ENCODE assay signal across 21 cellular contexts in the genomic region with DNA sequence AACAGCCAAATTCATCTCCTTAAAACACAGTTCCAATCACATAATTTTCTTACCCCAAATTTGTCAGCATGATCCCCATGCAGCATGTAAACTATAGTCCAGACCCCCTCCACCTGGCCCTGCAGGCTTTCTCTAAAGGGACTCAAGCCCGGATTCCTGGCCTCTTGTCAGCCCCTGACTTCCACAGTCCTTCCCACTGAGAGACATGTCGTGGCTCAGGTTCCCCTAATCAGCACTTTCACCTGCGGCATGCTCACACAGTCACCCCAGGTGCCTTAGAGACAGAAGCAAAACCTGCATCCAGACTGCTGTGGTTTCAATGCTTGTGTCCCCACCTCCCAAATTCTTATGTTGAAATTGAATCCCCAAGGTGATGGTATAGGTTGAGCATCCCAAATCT.
"Had no signal": no experiment of that assay in that cellular context is flagged by ENCODE, and none has a peak within 500 bp of the region (broad histone marks: within the 10 kb centered on the region; RNA-seq: fewer than 3 reads in every experiment).

No MANE protein-coding gene starts in this region.

- H3K4me1 ChIP-seq: ascending aorta, breast epithelium, esophagus squamous epithelium, psoas muscle, right lobe of liver, suprapubic skin, transverse colon, vagina had no signal

- H3K36me3 ChIP-seq: ascending aorta, breast epithelium, esophagus squamous epithelium, right lobe of liver, suprapubic skin, transverse colon, vagina had no signal

- H3K9me3 ChIP-seq: ascending aorta, breast epithelium, esophagus squamous epithelium, psoas muscle, right lobe of liver, transverse colon, vagina had no signal

- H3K4me1 Mint-ChIP-seq: activated naive CD4-positive, alpha-beta T cell treated with anti-CD3 and anti-CD28 coated beads, Interleukin-2, amount 50 U/mL, for 24 hours; mesothelial cell of epicardium had no signal

- H3K4me3 Mint-ChIP-seq: activated naive CD4-positive, alpha-beta T cell treated with anti-CD3 and anti-CD28 coated beads, Interleukin-2, amount 50 U/mL, for 24 hours; mesothelial cell of epicardium; natural killer cell treated with Interleukin-12 subunit alpha and Interleukin-12 subunit beta and Interleukin-15 and Interleukin-18, amount 100 ng/mL, for 72 hours; stimulated activated naive CD8-positive, alpha-beta T cell treated with anti-CD3 and anti-CD28 coated beads, Interleukin-15, Interleukin-2, amounts not matched to agents 100 ng/mL and 50 ng/mL, for 24 hours had no signal

- H3K27ac Mint-ChIP-seq: activated naive CD4-positive, alpha-beta T cell treated with anti-CD3 and anti-CD28 coated beads, Interleukin-2, amount 50 U/mL, for 24 hours; mesothelial cell of epicardium; natural killer cell treated with Interleukin-12 subunit alpha and Interleukin-12 subunit beta and Interleukin-15 and Interleukin-18, amount 100 ng/mL, for 72 hours; stimulated activated naive CD8-positive, alpha-beta T cell treated with anti-CD3 and anti-CD28 coated beads, Interleukin-15, Interleukin-2, amounts not matched to agents 100 ng/mL and 50 ng/mL, for 24 hours had no signal

- H3K36me3 Mint-ChIP-seq: activated naive CD4-positive, alpha-beta T cell treated with anti-CD3 and anti-CD28 coated beads, Interleukin-2, amount 50 U/mL, for 24 hours; mesothelial cell of epicardium; natural killer cell treated with Interleukin-12 subunit alpha and Interleukin-12 subunit beta and Interleukin-15 and Interleukin-18, amount 100 ng/mL, for 72 hours had no signal

- H3K4me3 ChIP-seq: ascending aorta, breast epithelium, esophagus squamous epithelium, lung, psoas muscle, right lobe of liver, suprapubic skin, transverse colon, vagina had no signal

- DNase-seq: activated CD8-positive, alpha-beta memory T cell treated with anti-CD3 and anti-CD28 coated beads for 24 hours; activated CD8-positive, alpha-beta memory T cell treated with anti-CD3 and anti-CD28 coated beads, Interleukin-2, amount 50 U/mL, for 48 hours; activated gamma-delta T cell; effector CD8-positive, alpha-beta T cell; esophagus squamous epithelium; psoas muscle; right lobe of liver; small intestine; stimulated activated CD4-positive, alpha-beta T cell treated with anti-CD3 and anti-CD28 coated beads, Interleukin-15, amount 100 ng/mL, for 24 hours; stimulated activated CD4-positive, alpha-beta T cell treated with anti-CD3 and anti-CD28 coated beads, Interleukin-2, amount 100 ng/mL, for 48 hours; T1000; transverse colon had no signal

- H3K27ac ChIP-seq: ascending aorta, breast epithelium, esophagus squamous epithelium, psoas muscle, right lobe of liver, suprapubic skin, transverse colon, vagina had no signal

- H3K27me3 ChIP-seq: ascending aorta, esophagus squamous epithelium, right lobe of liver, transverse colon, vagina had no signal

- H3K9me3 Mint-ChIP-seq: activated naive CD4-positive, alpha-beta T cell treated with anti-CD3 and anti-CD28 coated beads, Interleukin-2, amount 50 U/mL, for 24 hours; mesothelial cell of epicardium had no signal
